ENCODE assay signal across 9 cellular contexts in the genomic region with DNA sequence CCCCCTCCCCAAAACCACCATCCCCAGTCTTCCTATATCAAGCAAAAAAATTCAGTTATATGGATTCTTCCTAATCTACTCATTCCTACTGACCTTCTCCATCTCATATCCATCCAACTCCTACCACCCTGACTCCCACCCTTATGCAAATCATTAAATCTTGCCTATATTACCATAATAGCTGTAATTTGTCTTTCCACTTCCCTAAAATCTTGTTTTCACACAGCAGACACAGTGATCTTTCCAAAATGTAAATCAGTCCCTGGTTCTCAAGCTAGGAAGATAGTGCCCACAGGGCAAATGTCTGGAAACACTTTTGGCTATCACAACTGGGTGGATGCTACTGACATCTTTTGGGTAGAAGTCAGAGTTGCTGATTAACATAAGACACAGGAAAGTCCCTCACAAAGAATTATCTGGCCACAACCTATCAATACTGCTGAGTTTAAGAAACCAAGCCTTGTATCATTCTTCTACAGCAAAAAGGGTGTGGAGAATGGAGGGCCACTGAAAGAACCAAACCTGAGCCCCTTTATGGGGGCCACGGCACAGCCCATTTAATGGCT. TPM values are rescaled to one million over a fixed set of nuclear protein-coding genes. Genes with fewer than 3 reads are reported as not detected.
A peak's percentile ranks its signal among the peaks of the same experiment; 100 is the strongest.
DNase-seq lines count a peak whose midpoint lies in the region; ATAC-seq and TF ChIP-seq lines count a peak whose summit lies in the region.
"Had no signal": no experiment of that assay in that cellular context is flagged by ENCODE, and none has a peak within 500 bp of the region (broad histone marks: within the 10 kb centered on the region; RNA-seq: fewer than 3 reads in every experiment).

No MANE protein-coding gene starts in this region.

- no peaks in the 10 kb centered on the region for H3K9me2 ChIP-seq in SK-N-SH

- H2AFZ ChIP-seq in SK-N-SH (ENCODE audit: low read depth) (no peak overlapping the region), fibroblast of lung (ENCODE audit: low read length) (no peak overlapping the region), smooth muscle cell (ENCODE audit: low read depth) (no peak overlapping the region)

- no peak for ATAC-seq in SK-N-SH treated with all-trans-retinoic acid at 6 μM for 48 hours
- ATAC-seq in Panc1, result no peak
- ATAC-seq in GM21515 (IDR thresholded peaks at IDR 0.05; ENCODE audit: unreplicated experiment), result no peak
- no peak for ATAC-seq in HG02678 (IDR thresholded peaks at IDR 0.05; ENCODE audit: unreplicated experiment)

- peaks cover 16% of the 10 kb centered on the region for H3F3A ChIP-seq in SK-N-SH (replicated peaks; ENCODE audit: insufficient read depth)
- H3F3A ChIP-seq in smooth muscle cell (ENCODE audit: low read depth), result peaks cover 7% of the 10 kb centered on the region

- H3K4me1 ChIP-seq in SK-N-SH (ENCODE audit: control insufficient read depth in 1 of 2, insufficient read depth in 2 of 2, low read depth in 1 of 2, low read length in 1 of 2), result peaks cover 7 to 21% of the 10 kb centered on the region in 2 experiments; a peak in 3 of 4 replicates
- H3K4me1 ChIP-seq in Panc1 (ENCODE audit: control insufficient read depth, insufficient read depth, low read length), result peaks cover 23% of the 10 kb centered on the region
- no peaks in the 10 kb centered on the region for H3K4me1 ChIP-seq in fibroblast of lung (ENCODE audit: control insufficient read depth, extremely low read depth, insufficient read depth, low read length)
- peaks cover 17% of the 10 kb centered on the region for H3K4me1 ChIP-seq in smooth muscle cell (ENCODE audit: low read depth)

- H3K27me3 ChIP-seq in SK-N-SH (ENCODE audit: insufficient read depth) (no peaks in the 10 kb centered on the region), Panc1 (ENCODE audit: control insufficient read depth, insufficient read depth, low read length) (no peaks in the 10 kb centered on the region), fibroblast of lung (ENCODE audit: control insufficient read depth, insufficient read depth, low read length) (no peaks in the 10 kb centered on the region), smooth muscle cell (ENCODE audit: low read depth) (no peaks in the 10 kb centered on the region)

- 9% methylated on average over 1 of the region's 1 CpG for WGBS in SK-N-SH (ENCODE audit: low lambda C conversion rate)
- WGBS in smooth muscle cell (ENCODE audit: low lambda C conversion rate), result 84% methylated on average over 1 of the region's 1 CpG

- POLR2A ChIA-PET in SK-N-SH (lab: Yijun Ruan, JAX) (interaction anchor here (1.0 kb wide), 1 partner anchor 8 kb away, joined by 3 read pairs; a partner anchor contains a TSS), Panc1 (lab: Charles Lee) (interaction anchor here (0.8 kb wide), 1 partner anchor 7 kb away, joined by 6 read pairs; no protein-coding TSS in a partner anchor)

- H3K27ac ChIP-seq in SK-N-SH (ENCODE audit: low read depth in 2 of 2, low read length in 1 of 2), result peak overlapping the region; percentile 78 to 92; a peak in 3 of 4 replicates
- H3K27ac ChIP-seq in Panc1 (ENCODE audit: low read length), result peak overlapping the region; percentile 95
- H3K27ac ChIP-seq in fibroblast of lung (ENCODE audit: insufficient read depth, low read length), result peak overlapping the region; percentile 81
- H3K27ac ChIP-seq in smooth muscle cell (ENCODE audit: low read depth), result peak overlapping the region; percentile 86

- TF ChIP-seq CTCF in SK-N-SH (IDR thresholded peaks at IDR 0.05) (no peak), Panc1 (IDR thresholded peaks at IDR 0.05) (no peak), fibroblast of lung (conservative IDR thresholded peaks at IDR 0.05 in 1 of 2, IDR thresholded peaks at IDR 0.05 in 1 of 2; ENCODE audit: low read depth in 1 of 2, low read length in 2 of 2) (no peak), smooth muscle cell (IDR thresholded peaks at IDR 0.05; ENCODE audit: borderline replicate concordance, insufficient read depth, poor library complexity, severe bottlenecking) (no peak)

- no peak for TF ChIP-seq EP300 in SK-N-SH (IDR thresholded peaks at IDR 0.05; ENCODE audit: borderline replicate concordance in 1 of 2, low read depth in 1 of 2, low read length in 1 of 2)

- TSS peak; percentile 85 for BruUV-seq in Panc1 (replicated peaks; lab: Mats Ljungman, UMichigan)

- in situ Hi-C loops in Panc1 (cut with HindIII; ENCODE audit: low pct_unique_long_range_greater_than_20kb, low sequenced_read_pairs), result no loop called here

- TF ChIP-seq RAD21 in SK-N-SH (IDR thresholded peaks at IDR 0.05; ENCODE audit: low read length), result peak; percentile 28

- H3K36me3 ChIP-seq in SK-N-SH (replicated peaks in 1 of 2; ENCODE audit: control insufficient read depth in 1 of 2, insufficient read depth in 2 of 2, low read length in 1 of 2), result peaks cover 11 to 29% of the 10 kb centered on the region in 2 experiments
- H3K36me3 ChIP-seq in Panc1 (ENCODE audit: control insufficient read depth, insufficient read depth, low read length), result peaks cover 7% of the 10 kb centered on the region; the same call in 1 of the 2 replicates
- H3K36me3 ChIP-seq in fibroblast of lung (ENCODE audit: control insufficient read depth, insufficient read depth, low read length), result peaks cover 8% of the 10 kb centered on the region
- H3K36me3 ChIP-seq in smooth muscle cell (ENCODE audit: low read depth), result no peaks in the 10 kb centered on the region

- intact Hi-C loops in Panc1 (cut with micrococcal nuclease; ENCODE audit: unreplicated experiment), result no loop called here

- peaks cover 4% of the 10 kb centered on the region for H4K20me1 ChIP-seq in SK-N-SH (ENCODE audit: insufficient read depth)
- no peaks in the 10 kb centered on the region for H4K20me1 ChIP-seq in fibroblast of lung (ENCODE audit: control insufficient read depth, extremely low read depth, insufficient read depth, low read length)
- peaks cover 51% of the 10 kb centered on the region for H4K20me1 ChIP-seq in smooth muscle cell (ENCODE audit: low read depth)

- peak overlapping the region; percentile 89 for H3K9ac ChIP-seq in SK-N-SH
- no peak overlapping the region for H3K9ac ChIP-seq in fibroblast of lung (ENCODE audit: insufficient read depth, low read length)
- peak overlapping the region; percentile 98 for H3K9ac ChIP-seq in smooth muscle cell (ENCODE audit: low read depth)

- H3K9me3 ChIP-seq in SK-N-SH (no peaks in the 10 kb centered on the region), Panc1 (ENCODE audit: control insufficient read depth, insufficient read depth, low read depth, low read length) (no peaks in the 10 kb centered on the region), fibroblast of lung (ENCODE audit: control insufficient read depth, insufficient read depth, low read depth, low read length) (no peaks in the 10 kb centered on the region), smooth muscle cell (replicated peaks; ENCODE audit: low read depth) (no peaks in the 10 kb centered on the region)

- peak overlapping the region; percentile 85 to 87 for H3K4me3 ChIP-seq in SK-N-SH (ENCODE audit: low read depth in 2 of 2, low read length in 1 of 2)
- H3K4me3 ChIP-seq in Panc1 (ENCODE audit: low read depth in 2 of 2, low read length in 2 of 2), result peak overlapping the region; percentile 85 to 89
- H3K4me3 ChIP-seq in fibroblast of lung (replicated peaks in 1 of 4; ENCODE audit: control extremely low read depth in 1 of 4, insufficient read depth in 1 of 4, low read depth in 3 of 4, low read length in 4 of 4), result peak overlapping the region; percentile 66 to 95 (median 80)
- H3K4me3 ChIP-seq in smooth muscle cell, result peak overlapping the region; percentile 79

- CTCF ChIA-PET in SK-N-SH (lab: Yijun Ruan, JAX), result interaction anchor here (0.9 to 1.7 kb wide), 3 partner anchors 68 to 193 kb away, joined by 3 to 4 read pairs (median 4); a partner anchor contains a TSS
- CTCF ChIA-PET in Panc1 (lab: Charles Lee), result no interaction called here

- peak overlapping the region; percentile 61 for H3K4me2 ChIP-seq in SK-N-SH
- peak overlapping the region; percentile 89 for H3K4me2 ChIP-seq in fibroblast of lung (ENCODE audit: extremely low read depth, insufficient read depth, low read length)
- peak overlapping the region; percentile 100 for H3K4me2 ChIP-seq in smooth muscle cell

- DNase-seq in SK-N-SH (peak; percentile 42), Panc1 (ENCODE audit: low read depth, low spot score) (no peak), fibroblast of lung (ENCODE audit: low read depth in 2 of 2) (no peak), smooth muscle cell (lab: John Stamatoyannopoulos, UW; ENCODE audit: unreplicated experiment) (no peak), NCI-H1417 treated with DMSO at 0.1 percent for 48 hours (lab: John Stamatoyannopoulos, UW) (no peak)
- DNase-seq: 8988T had no signal

- H3K79me2 ChIP-seq in SK-N-SH (ENCODE audit: insufficient read depth) (peaks cover 59% of the 10 kb centered on the region), fibroblast of lung (ENCODE audit: control insufficient read depth, insufficient read depth, low read length) (peaks cover 40% of the 10 kb centered on the region), smooth muscle cell (ENCODE audit: low read depth) (peaks cover 47% of the 10 kb centered on the region)

RNA-seq across cellular contexts. Expression of a gene that starts 1.4 kb away (rescaled TPM):
- polyA plus RNA-seq in SK-N-SH (2012; rRNA removed), result 35.9 and 37.8 TPM in 2 replicates
- 36.1 and 37.2 TPM in 2 replicates for polyA plus RNA-seq in SK-N-SH (2012; cell fraction: cytosol; rRNA removed)
- 52.5 and 70.9 TPM in 2 replicates for polyA plus RNA-seq in SK-N-SH (2012; cell fraction: nucleus; rRNA removed)
- 52.0 TPM for total RNA-seq in Panc1 (2021; ENCODE audit: unreplicated experiment)
- 74.7 TPM for polyA plus RNA-seq in Panc1 (2012; ENCODE audit: insufficient read length)
- 28.0 and 39.1 TPM in 2 replicates for total RNA-seq in fibroblast of lung
- 55.5 and 72.3 TPM in 2 replicates for polyA plus RNA-seq in fibroblast of lung
- polyA plus RNA-seq in fibroblast of lung (2012), result 47.3 and 57.8 TPM in 2 replicates
- 13.7 and 25.4 TPM in 2 replicates for polyA minus RNA-seq in fibroblast of lung (ENCODE audit: low replicate concordance)
- total RNA-seq in smooth muscle cell, result 44.6 and 61.4 TPM in 2 replicates
- 144 and 146 TPM in 2 replicates for polyA plus RNA-seq in smooth muscle cell

RNA-seq across cellular contexts. Expression of a gene that starts 8.4 kb away (rescaled TPM):
- 1.1 and 1.2 TPM in 2 replicates for polyA plus RNA-seq in SK-N-SH (2012; rRNA removed)
- polyA plus RNA-seq in SK-N-SH (2012; cell fraction: cytosol; rRNA removed), result 0.63 and 0.79 TPM in 2 replicates
- polyA plus RNA-seq in SK-N-SH (2012; cell fraction: nucleus; rRNA removed), result 3.4 and 3.6 TPM in 2 replicates
- 8.6 TPM for total RNA-seq in Panc1 (2021; ENCODE audit: unreplicated experiment)
- polyA plus RNA-seq in Panc1 (2012; ENCODE audit: insufficient read length), result 11.1 TPM
- total RNA-seq in fibroblast of lung, result 1.8 and 2.3 TPM in 2 replicates
- polyA plus RNA-seq in fibroblast of lung, result 3.0 and 3.1 TPM in 2 replicates
- polyA plus RNA-seq in fibroblast of lung (2012), result 8.2 and 9.5 TPM in 2 replicates
- 6.2 TPM in 1 of 2 replicates, not detected in the other for polyA minus RNA-seq in fibroblast of lung (ENCODE audit: low replicate concordance)
- not detected in 2 replicates for total RNA-seq in smooth muscle cell
- polyA plus RNA-seq in smooth muscle cell, result 3.4 and 4.1 TPM in 2 replicates

RNA-seq across cellular contexts. Expression of a gene that starts 8.6 kb away (rescaled TPM):
- polyA plus RNA-seq in SK-N-SH (2012; rRNA removed) (36.0 and 54.5 TPM in 2 replicates), fibroblast of lung (8.7 and 11.7 TPM in 2 replicates), smooth muscle cell (18.8 and 28.3 TPM in 2 replicates)
- 8.4 and 11.9 TPM in 2 replicates for polyA plus RNA-seq in SK-N-SH (2012; cell fraction: cytosol; rRNA removed)
- polyA plus RNA-seq in SK-N-SH (2012; cell fraction: nucleus; rRNA removed), result 264 and 329 TPM in 2 replicates
- total RNA-seq in Panc1 (2021; ENCODE audit: unreplicated experiment) (28.6 TPM), fibroblast of lung (18.0 and 19.8 TPM in 2 replicates), smooth muscle cell (11.5 and 19.0 TPM in 2 replicates)
- polyA plus RNA-seq in Panc1 (2012; ENCODE audit: insufficient read length), result 23.2 TPM
- polyA plus RNA-seq in fibroblast of lung (2012), result 6.0 and 8.6 TPM in 2 replicates
- polyA minus RNA-seq in fibroblast of lung (ENCODE audit: low replicate concordance), result 16.5 and 24.6 TPM in 2 replicates

RNA-seq across cellular contexts. Expression of a gene that starts 8.8 kb away (rescaled TPM):
- polyA plus RNA-seq in SK-N-SH (2012; rRNA removed) (56.2 and 74.9 TPM in 2 replicates), fibroblast of lung (79.2 and 111 TPM in 2 replicates), smooth muscle cell (75.4 and 82.9 TPM in 2 replicates)
- 39.3 and 58.7 TPM in 2 replicates for polyA plus RNA-seq in SK-N-SH (2012; cell fraction: cytosol; rRNA removed)
- 54.5 and 59.4 TPM in 2 replicates for polyA plus RNA-seq in SK-N-SH (2012; cell fraction: nucleus; rRNA removed)
- total RNA-seq in Panc1 (2021; ENCODE audit: unreplicated experiment) (96.7 TPM), fibroblast of lung (9.0 and 21.5 TPM in 2 replicates), smooth muscle cell (38.1 and 42.7 TPM in 2 replicates)
- polyA plus RNA-seq in Panc1 (2012; ENCODE audit: insufficient read length), result 96.7 TPM
- polyA plus RNA-seq in fibroblast of lung (2012), result 60.6 and 73.2 TPM in 2 replicates
- polyA minus RNA-seq in fibroblast of lung (ENCODE audit: low replicate concordance), result 323 and 347 TPM in 2 replicates
